In the genomic region with DNA sequence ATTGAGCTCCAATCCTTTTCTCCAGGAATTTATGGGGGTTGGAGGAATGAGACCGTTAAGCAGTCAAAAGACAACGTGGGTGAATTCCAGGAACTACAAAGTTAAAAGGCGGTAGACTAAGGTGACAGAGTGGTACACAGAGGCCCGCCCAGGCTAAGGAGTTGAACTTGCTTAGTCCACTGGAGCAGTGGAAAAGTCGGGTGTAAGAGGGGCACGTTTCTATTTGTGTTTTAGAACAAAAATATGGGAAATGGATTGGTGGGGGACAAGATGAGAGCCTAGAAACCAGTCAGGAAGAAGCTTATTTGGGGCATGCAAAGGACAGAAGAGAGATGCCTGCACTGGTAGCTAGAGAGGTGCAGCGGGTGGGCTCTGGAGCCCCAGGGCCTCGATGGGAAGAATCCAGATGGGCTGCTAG, we compare ENCODE assay signal across 8 cellular contexts. TPM values are rescaled to one million over a fixed set of nuclear protein-coding genes. Genes with fewer than 3 reads are reported as not detected.
A peak's percentile ranks its signal among the peaks of the same experiment; 100 is the strongest.
DNase-seq lines count a peak whose midpoint lies in the region; ATAC-seq and TF ChIP-seq lines count a peak whose summit lies in the region.

No MANE protein-coding gene starts in this region.

- H3K27me3 ChIP-seq in hepatocyte = no peaks in the 10 kb centered on the region

- no peak for DNase-seq in activated T-cell treated with anti-CD3 and anti-CD28 coated beads, Interleukin-2, amount 50 U/mL, for 24 hours
- DNase-seq in activated T-cell treated with anti-CD3 and anti-CD28 coated beads for 4 hours (no peak), SK-N-MC (ENCODE audit: low read depth, low spot score) (no peak), hepatocyte (ENCODE audit: low spot score) (no peak), hippocampal formation (lab: John Stamatoyannopoulos, UW) (no peak), mucosa of gallbladder (ENCODE audit: low spot score) (no peak)
- DNase-seq in stimulated activated naive CD8-positive, alpha-beta T cell treated with anti-CD3 and anti-CD28 coated beads, Interleukin-15, amount 100 ng/mL, for 72 hours = no peak

- H3K27me3 Mint-ChIP-seq in activated T-cell treated with anti-CD3 and anti-CD28 coated beads, Interleukin-2, amount 50 U/mL, for 24 hours = peaks cover 34% of the 10 kb centered on the region
- peaks cover 34% of the 10 kb centered on the region for H3K27me3 Mint-ChIP-seq in stimulated activated naive CD8-positive, alpha-beta T cell treated with anti-CD3 and anti-CD28 coated beads, Interleukin-15, amount 100 ng/mL, for 72 hours

- H3K4me1 Mint-ChIP-seq in activated T-cell treated with anti-CD3 and anti-CD28 coated beads, Interleukin-2, amount 50 U/mL, for 24 hours (ENCODE audit: low read depth) = peaks cover 29% of the 10 kb centered on the region
- peaks cover 27% of the 10 kb centered on the region for H3K4me1 Mint-ChIP-seq in stimulated activated naive CD8-positive, alpha-beta T cell treated with anti-CD3 and anti-CD28 coated beads, Interleukin-15, amount 100 ng/mL, for 72 hours

- peaks cover 6% of the 10 kb centered on the region for H3K36me3 Mint-ChIP-seq in activated T-cell treated with anti-CD3 and anti-CD28 coated beads, Interleukin-2, amount 50 U/mL, for 24 hours (ENCODE audit: low read depth)

- TF ChIP-seq CTCF in hepatocyte (IDR thresholded peaks at IDR 0.05; ENCODE audit: poor library complexity) = no peak

- H3K4me1 ChIP-seq in hepatocyte (ENCODE audit: insufficient read depth) = peaks cover 10% of the 10 kb centered on the region

- H3K9me2 ChIP-seq in hepatocyte (replicated peaks; ENCODE audit: insufficient read depth) = no peaks in the 10 kb centered on the region

- peak overlapping the region; percentile 96 for H2AFZ ChIP-seq in hepatocyte

- no peaks in the 10 kb centered on the region for H4K20me1 ChIP-seq in hepatocyte (ENCODE audit: insufficient read depth, poor library complexity, severe bottlenecking)

- H3K9ac ChIP-seq in SK-N-MC (ENCODE audit: insufficient read length) = peak overlapping the region; percentile 83

- peak overlapping the region; percentile 74 for H3K4me3 Mint-ChIP-seq in activated T-cell treated with anti-CD3 and anti-CD28 coated beads, Interleukin-2, amount 50 U/mL, for 24 hours
- H3K4me3 Mint-ChIP-seq in stimulated activated naive CD8-positive, alpha-beta T cell treated with anti-CD3 and anti-CD28 coated beads, Interleukin-15, amount 100 ng/mL, for 72 hours = peak overlapping the region; percentile 67 to 89

- H3K9me3 Mint-ChIP-seq in activated T-cell treated with anti-CD3 and anti-CD28 coated beads, Interleukin-2, amount 50 U/mL, for 24 hours = no peaks in the 10 kb centered on the region
- peaks cover 0 to 3% of the 10 kb centered on the region in 2 donors for H3K9me3 Mint-ChIP-seq in stimulated activated naive CD8-positive, alpha-beta T cell treated with anti-CD3 and anti-CD28 coated beads, Interleukin-15, amount 100 ng/mL, for 72 hours

- WGBS in hepatocyte (ENCODE audit: low lambda C conversion rate, missing lambda C conversion rate) = 51% methylated on average over 8 of the region's 8 CpGs

- ATAC-seq in stimulated activated naive CD8-positive, alpha-beta T cell treated with anti-CD3 and anti-CD28 coated beads, Interleukin-15, amount 100 ng/mL, for 72 hours = no peak
- no peak for ATAC-seq in HG03025 (IDR thresholded peaks at IDR 0.05; ENCODE audit: low FRiP score, unreplicated experiment)

- H3K4me3 ChIP-seq in SK-N-MC = peak overlapping the region; percentile 98
- peak overlapping the region; percentile 83 for H3K4me3 ChIP-seq in hepatocyte

- no peak overlapping the region for H3K27ac ChIP-seq in SK-N-MC
- H3K27ac ChIP-seq in hepatocyte = peak overlapping the region; percentile 76

- peaks cover 33% of the 10 kb centered on the region for H3K79me2 ChIP-seq in hepatocyte

- no peaks in the 10 kb centered on the region for H3K9me3 ChIP-seq in SK-N-MC (ENCODE audit: low read depth, low read length)
- no peaks in the 10 kb centered on the region for H3K9me3 ChIP-seq in hepatocyte (ENCODE audit: low read depth)

- peak overlapping the region; percentile 73 for H3K27ac Mint-ChIP-seq in activated T-cell treated with anti-CD3 and anti-CD28 coated beads, Interleukin-2, amount 50 U/mL, for 24 hours
- peak overlapping the region in 1 of 2 donors; percentile 50 for H3K27ac Mint-ChIP-seq in stimulated activated naive CD8-positive, alpha-beta T cell treated with anti-CD3 and anti-CD28 coated beads, Interleukin-15, amount 100 ng/mL, for 72 hours

- H3K36me3 ChIP-seq in SK-N-MC (ENCODE audit: insufficient read depth, low read length) (no peaks in the 10 kb centered on the region), hepatocyte (replicated peaks; ENCODE audit: insufficient read depth, low read depth) (no peaks in the 10 kb centered on the region)

- peak overlapping the region; percentile 99 for H3K4me2 ChIP-seq in hepatocyte

RNA-seq across cellular contexts. Expression of a gene that starts 1.2 kb away (rescaled TPM):
- total RNA-seq in hepatocyte (5.7 and 6.2 TPM in 2 replicates), mucosa of gallbladder (1.8 TPM)
- polyA plus RNA-seq in hepatocyte = 2.9 TPM in 2 replicates
